ENCODE assay signal across 17 cellular contexts in the genomic region with DNA sequence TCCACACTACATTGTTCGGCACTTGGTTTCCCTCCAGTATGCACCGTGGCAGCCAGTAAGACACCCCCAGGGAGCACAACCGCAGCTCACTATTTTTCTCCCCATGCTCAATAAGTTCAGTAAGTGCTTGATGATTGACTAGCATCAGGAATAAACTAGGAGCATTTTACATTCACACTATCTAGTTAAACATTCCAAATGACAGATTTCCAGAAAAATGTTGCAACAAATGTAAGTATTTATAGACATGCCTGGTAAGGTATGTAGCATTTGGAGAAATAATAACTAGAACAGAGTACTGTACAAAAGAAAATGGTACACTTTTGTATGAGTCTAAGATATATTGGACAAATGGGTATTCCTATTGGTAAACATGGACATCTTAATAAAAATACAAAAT.
DNase-seq lines count a peak whose midpoint lies in the region; ATAC-seq and TF ChIP-seq lines count a peak whose summit lies in the region.
"Had no signal": no experiment of that assay in that cellular context is flagged by ENCODE, and none has a peak within 500 bp of the region (broad histone marks: within the 10 kb centered on the region; RNA-seq: fewer than 3 reads in every experiment).

No MANE protein-coding gene starts in this region.

- no peaks in the 10 kb centered on the region for H3K9me2 ChIP-seq in hepatocyte (replicated peaks; ENCODE audit: insufficient read depth)

- ATAC-seq in activated naive CD8-positive, alpha-beta T cell treated with anti-CD3 and anti-CD28 coated beads, Interleukin-2, amount 50 U/mL, for 24 hours = no peak

- peaks cover 0 to 26% (median 0%) of the 10 kb centered on the region in 3 donors for H3K36me3 ChIP-seq in tibial nerve
- no peaks in the 10 kb centered on the region for H3K36me3 ChIP-seq in hepatocyte (replicated peaks; ENCODE audit: insufficient read depth, low read depth)
- H3K36me3 ChIP-seq: colonic mucosa had no signal

- H3K4me2 ChIP-seq in hepatocyte = no peak overlapping the region

- H3K27me3 ChIP-seq in tibial nerve = no peaks in the 10 kb centered on the region
- no peaks in the 10 kb centered on the region for H3K27me3 ChIP-seq in hepatocyte
- H3K27me3 ChIP-seq: colonic mucosa had no signal

- H3K4me3 ChIP-seq in coronary artery = no peak overlapping the region
- H3K4me3 ChIP-seq in tibial nerve = no peak overlapping the region
- no peak overlapping the region for H3K4me3 ChIP-seq in hepatocyte
- H3K4me3 ChIP-seq: colonic mucosa had no signal

- peak overlapping the region; percentile 28 for H3K27ac Mint-ChIP-seq in activated naive CD8-positive, alpha-beta T cell
- H3K27ac Mint-ChIP-seq in activated naive CD8-positive, alpha-beta T cell treated with anti-CD3 and anti-CD28 coated beads, Interleukin-2, amount 50 U/mL, for 24 hours = no peak overlapping the region
- H3K27ac Mint-ChIP-seq in nephron progenitor cell = peak overlapping the region; percentile 91

- no peak overlapping the region for H3K4me3 Mint-ChIP-seq in activated naive CD8-positive, alpha-beta T cell
- no peak overlapping the region for H3K4me3 Mint-ChIP-seq in activated naive CD8-positive, alpha-beta T cell treated with anti-CD3 and anti-CD28 coated beads, Interleukin-2, amount 50 U/mL, for 24 hours
- H3K4me3 Mint-ChIP-seq in nephron progenitor cell = peak overlapping the region; percentile 47

- no peak for TF ChIP-seq EP300 in tibial nerve (IDR thresholded peaks at IDR 0.05)

- no peak for TF ChIP-seq POLR2A in tibial nerve (IDR thresholded peaks at IDR 0.05)

- peaks cover 40% of the 10 kb centered on the region for H4K20me1 ChIP-seq in hepatocyte (ENCODE audit: insufficient read depth, poor library complexity, severe bottlenecking)

- no peak for DNase-seq in activated naive CD8-positive, alpha-beta T cell treated with anti-CD3 and anti-CD28 coated beads, Interleukin-2, amount 50 U/mL, for 24 hours
- no peak for DNase-seq in coronary artery (ENCODE audit: low spot score)
- no peak for DNase-seq in nephron progenitor cell
- DNase-seq in tibial nerve (ENCODE audit: low spot score in 2 of 2) = no peak
- DNase-seq in GF-D8 (lab: John Stamatoyannopoulos, UW) = no peak
- no peak for DNase-seq in hepatocyte (ENCODE audit: low spot score)
- DNase-seq in NCI-H226 = no peak
- DNase-seq: activated CD4-positive, alpha-beta T cell treated with anti-CD3 and anti-CD28 coated beads for 4 hours; colonic mucosa; mesendoderm; NCI-H1930; NCI-H526 treated with DMSO at 0.1 percent for 48 hours; posterior cingulate gyrus; RPMI8226; stimulated activated CD4-positive, alpha-beta T cell treated with anti-CD3 and anti-CD28 coated beads, Interleukin-4, amount 100 ng/mL, for 1 hour; T-helper 1 cell had no signal

- H3K27me3 Mint-ChIP-seq in activated naive CD8-positive, alpha-beta T cell = no peaks in the 10 kb centered on the region
- H3K27me3 Mint-ChIP-seq in activated naive CD8-positive, alpha-beta T cell treated with anti-CD3 and anti-CD28 coated beads, Interleukin-2, amount 50 U/mL, for 24 hours = no peaks in the 10 kb centered on the region
- no peaks in the 10 kb centered on the region for H3K27me3 Mint-ChIP-seq in nephron progenitor cell (ENCODE audit: low read depth, poor library complexity)

- H3K27ac ChIP-seq in coronary artery (peak overlapping the region; percentile 22 to 74), tibial nerve (peak overlapping the region in 3 of 4 donors; percentile 75 to 92 (median 86)), hepatocyte (no peak overlapping the region)

- H3K9me3 ChIP-seq in tibial nerve = no peaks in the 10 kb centered on the region
- no peaks in the 10 kb centered on the region for H3K9me3 ChIP-seq in hepatocyte (ENCODE audit: low read depth)
- H3K9me3 ChIP-seq: colonic mucosa had no signal

- H3K4me1 Mint-ChIP-seq in activated naive CD8-positive, alpha-beta T cell (ENCODE audit: low read depth) = peaks cover 64% of the 10 kb centered on the region
- H3K4me1 Mint-ChIP-seq in activated naive CD8-positive, alpha-beta T cell treated with anti-CD3 and anti-CD28 coated beads, Interleukin-2, amount 50 U/mL, for 24 hours = peaks cover 44% of the 10 kb centered on the region
- peaks cover 77% of the 10 kb centered on the region for H3K4me1 Mint-ChIP-seq in nephron progenitor cell

- H3K9me3 Mint-ChIP-seq in activated naive CD8-positive, alpha-beta T cell (ENCODE audit: low read depth) = no peaks in the 10 kb centered on the region
- H3K9me3 Mint-ChIP-seq in activated naive CD8-positive, alpha-beta T cell treated with anti-CD3 and anti-CD28 coated beads, Interleukin-2, amount 50 U/mL, for 24 hours = no peaks in the 10 kb centered on the region
- H3K9me3 Mint-ChIP-seq in nephron progenitor cell = no peaks in the 10 kb centered on the region

- peaks cover 93% of the 10 kb centered on the region for H3K79me2 ChIP-seq in hepatocyte

- H3K4me1 ChIP-seq in tibial nerve (peaks cover 0 to 99% (median 63%) of the 10 kb centered on the region in 4 donors), hepatocyte (ENCODE audit: insufficient read depth) (peaks cover 77% of the 10 kb centered on the region)

- 44 to 56% methylated on average over 3 of the region's 3 CpGs for WGBS in tibial nerve, 2 donors
- WGBS in hepatocyte (ENCODE audit: low lambda C conversion rate, missing lambda C conversion rate) = 95% methylated on average over 3 of the region's 3 CpGs

- H2AFZ ChIP-seq in hepatocyte = no peak overlapping the region

- peaks cover 13% of the 10 kb centered on the region for H3K36me3 Mint-ChIP-seq in activated naive CD8-positive, alpha-beta T cell
- H3K36me3 Mint-ChIP-seq in activated naive CD8-positive, alpha-beta T cell treated with anti-CD3 and anti-CD28 coated beads, Interleukin-2, amount 50 U/mL, for 24 hours (ENCODE audit: low read depth) = peaks cover 33% of the 10 kb centered on the region
- peaks cover 51% of the 10 kb centered on the region for H3K36me3 Mint-ChIP-seq in nephron progenitor cell (ENCODE audit: low read depth)

- no peak for TF ChIP-seq CTCF in coronary artery (IDR thresholded peaks at IDR 0.05)
- TF ChIP-seq CTCF in nephron progenitor cell (IDR thresholded peaks at IDR 0.05) = no peak
- TF ChIP-seq CTCF in tibial nerve (IDR thresholded peaks at IDR 0.05) = no peak
- TF ChIP-seq CTCF in hepatocyte (IDR thresholded peaks at IDR 0.05; ENCODE audit: poor library complexity) = no peak
